ENCODE assay signal across 1 cellular context in the genomic region with DNA sequence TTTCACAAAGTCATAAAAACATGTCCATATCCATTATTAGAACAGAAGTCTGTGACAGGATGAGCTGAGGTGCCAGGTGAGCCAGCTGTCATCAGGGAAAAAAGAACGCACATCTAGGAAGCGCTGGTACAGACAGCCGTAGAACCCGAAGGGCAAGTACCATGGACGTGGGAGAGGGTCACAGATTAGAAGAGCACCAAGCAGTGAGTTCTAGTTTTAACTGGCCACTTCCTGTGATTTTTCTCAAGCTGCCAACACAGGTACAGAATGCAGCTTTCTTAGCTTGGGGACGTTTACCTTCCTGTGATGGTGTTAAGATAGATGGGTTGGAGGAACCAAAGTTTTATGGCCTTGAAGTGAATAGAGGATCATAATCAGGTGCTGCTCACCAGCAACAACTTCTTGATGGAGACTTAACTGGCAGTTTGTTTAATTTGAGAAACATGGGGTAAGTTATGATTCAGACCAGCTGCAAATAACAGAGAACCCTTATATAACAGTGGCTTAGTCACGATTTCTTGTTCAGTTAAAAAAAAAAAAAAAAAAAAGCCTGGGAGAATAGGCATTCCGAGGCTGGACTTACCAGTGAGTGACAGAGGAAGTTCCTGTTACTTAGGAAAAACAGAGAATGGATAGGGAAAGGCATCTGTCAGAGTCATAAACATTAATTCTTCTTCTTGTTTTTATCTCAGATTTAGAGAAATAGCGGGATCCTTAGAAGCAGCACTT.
TF ChIP-seq lines count a peak whose summit lies in the region.

No MANE protein-coding gene starts in this region.

TF ChIP-seq in IMR-90, 13 proteins besides CTCF, POLR2A, EP300 and RAD21:
- TF ChIP-seq RCOR1 (IDR thresholded peaks at IDR 0.05; ENCODE audit: insufficient replicate concordance, low read length) (no peak), FOS (IDR thresholded peaks at IDR 0.05; ENCODE audit: low read depth, low read length) (peak; percentile 35; the same call in 1 of the 2 replicates)
TF ChIP-seq in IMR-90: peak in this region for 1.
